In the genomic region with DNA sequence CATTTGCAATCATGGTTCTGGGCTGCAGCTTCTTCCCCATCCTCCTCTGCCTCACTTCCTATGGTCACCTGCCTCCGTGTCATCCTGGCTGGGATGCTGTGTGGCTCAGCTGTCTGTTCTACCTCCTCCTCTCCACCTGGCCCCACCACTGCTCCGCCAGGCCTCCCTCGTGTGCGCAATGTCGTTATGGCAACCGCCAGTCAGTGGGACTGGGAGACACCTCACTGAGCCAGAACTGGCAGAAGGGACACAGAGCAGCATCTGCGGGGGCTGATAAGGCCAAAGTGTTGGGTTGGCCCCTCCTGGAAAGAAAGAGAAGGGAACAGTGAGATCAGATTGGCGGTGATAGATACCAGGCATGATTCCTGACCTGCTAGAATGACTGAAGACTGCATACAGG, we compare ENCODE assay signal across 28 cellular contexts.
"Had no signal": no experiment of that assay in that cellular context is flagged by ENCODE, and none has a peak within 500 bp of the region (broad histone marks: within the 10 kb centered on the region; RNA-seq: fewer than 3 reads in every experiment).

No MANE protein-coding gene starts in this region.

- H3K9me3 Mint-ChIP-seq: activated naive CD8-positive, alpha-beta T cell treated with anti-CD3 and anti-CD28 coated beads for 36 hours; activated T-cell treated with anti-CD3 and anti-CD28 coated beads, Interleukin-2, amount 50 U/mL, for 24 hours; endodermal cell; stimulated activated naive B cell treated with anti-CD40 and anti-IgM and Interleukin-4, amounts not matched to agents 10 μg/mL and 1 μg/mL and 100 μg/mL, for 72 hours had no signal

- FAIRE-seq: astrocyte, islet of Langerhans, TTC549 had no signal

- H3K4me3 ChIP-seq: coronary artery, esophagus squamous epithelium, gastrocnemius medialis, mucosa of descending colon, smooth muscle cell, testis, vagina had no signal

- ATAC-seq: gastrocnemius medialis; left cardiac atrium; mucosa of descending colon; sciatic nerve; stimulated activated naive B cell treated with anti-CD40 and anti-IgM and Interleukin-4, amounts not matched to agents 10 μg/mL and 1 μg/mL and 100 μg/mL, for 72 hours had no signal

- H3K4me2 ChIP-seq: smooth muscle cell had no signal

- H3K27ac ChIP-seq: coronary artery, esophagus squamous epithelium, gastrocnemius medialis, testis, vagina had no signal

- H3K4me1 Mint-ChIP-seq: activated naive CD8-positive, alpha-beta T cell treated with anti-CD3 and anti-CD28 coated beads for 36 hours; central memory CD8-positive, alpha-beta T cell; memory B cell; stimulated activated naive B cell treated with anti-CD40 and anti-IgM and Interleukin-4, amounts not matched to agents 10 μg/mL and 1 μg/mL and 100 μg/mL, for 72 hours had no signal

- H3K4me3 Mint-ChIP-seq: activated naive CD8-positive, alpha-beta T cell treated with anti-CD3 and anti-CD28 coated beads for 36 hours; activated T-cell treated with anti-CD3 and anti-CD28 coated beads, Interleukin-2, amount 50 U/mL, for 24 hours; central memory CD8-positive, alpha-beta T cell; endodermal cell; memory B cell; stimulated activated naive B cell treated with anti-CD40 and anti-IgM and Interleukin-4, amounts not matched to agents 10 μg/mL and 1 μg/mL and 100 μg/mL, for 72 hours; T-helper 2 cell treated with Interferon-gamma antibody and Interleukin-4, amounts not matched to agents 5 μg/mL and 100 μg/mL, for 36 hours; type B pancreatic cell had no signal

- H3K27me3 Mint-ChIP-seq: activated T-cell treated with anti-CD3 and anti-CD28 coated beads, Interleukin-2, amount 50 U/mL, for 24 hours; central memory CD8-positive, alpha-beta T cell; memory B cell; stimulated activated naive B cell treated with anti-CD40 and anti-IgM and Interleukin-4, amounts not matched to agents 10 μg/mL and 1 μg/mL and 100 μg/mL, for 72 hours; type B pancreatic cell had no signal

- DNase-seq: activated CD4-positive, alpha-beta T cell treated with anti-CD3 and anti-CD28 coated beads, Interleukin-2, amount 50 U/mL, for 4 hours; activated CD8-positive, alpha-beta memory T cell treated with anti-CD3 and anti-CD28 coated beads for 24 hours; activated CD8-positive, alpha-beta memory T cell treated with anti-CD3 and anti-CD28 coated beads, Interleukin-2, amount 50 U/mL, for 4 hours; activated naive CD4-positive, alpha-beta T cell treated with Interleukin-2 at 50 U/mL for 16 hours; activated naive CD8-positive, alpha-beta T cell treated with anti-CD3 and anti-CD28 coated beads for 36 hours; activated T-cell treated with anti-CD3 and anti-CD28 coated beads, Interleukin-2, amount 50 U/mL, for 24 hours; endodermal cell; esophagus squamous epithelium; gastrocnemius medialis; hypothalamus; left cardiac atrium; mucosa of descending colon; stimulated activated CD4-positive, alpha-beta T cell treated with anti-CD3 and anti-CD28 coated beads, Interleukin-2, amount 100 ng/mL, for 48 hours; stimulated activated CD8-positive, alpha-beta memory T cell treated with anti-CD3 and anti-CD28 coated beads, Interleukin-4, amount 100 ng/mL, for 48 hours; stimulated activated naive B cell treated with anti-CD40 and anti-IgM and Interleukin-4, amounts not matched to agents 10 μg/mL and 1 μg/mL and 100 μg/mL, for 72 hours; testis had no signal

- H3K9me3 ChIP-seq: esophagus squamous epithelium, gastrocnemius medialis, mucosa of descending colon, testis, vagina had no signal

- H3K36me3 ChIP-seq: esophagus squamous epithelium, gastrocnemius medialis, vagina had no signal

- H3K27ac Mint-ChIP-seq: activated naive CD8-positive, alpha-beta T cell treated with anti-CD3 and anti-CD28 coated beads for 36 hours; activated T-cell treated with anti-CD3 and anti-CD28 coated beads, Interleukin-2, amount 50 U/mL, for 24 hours; activated T-helper 2 cell treated with anti-CD3 and anti-CD28 coated beads, Interferon-gamma antibody, Interleukin-2, Interleukin-4, amounts not matched to agents 10 μg/mL and 5 μg/mL and 100 μg/mL, durations not matched to agents 14 hours and 24 hours and 36 hours; endodermal cell; memory B cell; stimulated activated naive B cell treated with anti-CD40 and anti-IgM and Interleukin-4, amounts not matched to agents 10 μg/mL and 1 μg/mL and 100 μg/mL, for 72 hours; T-helper 2 cell treated with Interferon-gamma antibody and Interleukin-4, amounts not matched to agents 5 μg/mL and 100 μg/mL, for 36 hours; type B pancreatic cell had no signal

- H3K4me1 ChIP-seq: esophagus squamous epithelium, gastrocnemius medialis, testis, vagina had no signal

- H3K27me3 ChIP-seq: esophagus squamous epithelium, gastrocnemius medialis, testis, vagina had no signal

- H3K36me3 Mint-ChIP-seq: activated naive CD8-positive, alpha-beta T cell treated with anti-CD3 and anti-CD28 coated beads for 36 hours; memory B cell; type B pancreatic cell had no signal
